Comparison of ENCODE assay signal across 9 cellular contexts in genomic region chr2:113977660-113978523, GRCh38.
DNase-seq lines count a peak whose midpoint lies in the region; ATAC-seq and TF ChIP-seq lines count a peak whose summit lies in the region.
"Had no signal": no experiment of that assay in that cellular context is flagged by ENCODE, and none has a peak within 500 bp of the region (broad histone marks: within the 10 kb centered on the region; RNA-seq: fewer than 3 reads in every experiment).

No MANE protein-coding gene starts in this region.

- H3K27ac Mint-ChIP-seq in stimulated activated naive CD8-positive, alpha-beta T cell treated with anti-CD3 and anti-CD28 coated beads, Interleukin-15, Interleukin-2, amounts not matched to agents 100 ng/mL and 50 ng/mL, for 24 hours, result peak overlapping the region; percentile 41
- H3K27ac Mint-ChIP-seq: activated naive CD8-positive, alpha-beta T cell had no signal

- H3K27me3 ChIP-seq in smooth muscle cell (ENCODE audit: low read depth), result no peaks in the 10 kb centered on the region

- H3K9me3 ChIP-seq in smooth muscle cell (replicated peaks; ENCODE audit: low read depth), result no peaks in the 10 kb centered on the region

- no peak for DNase-seq in stimulated activated naive CD8-positive, alpha-beta T cell treated with anti-CD3 and anti-CD28 coated beads, Interleukin-15, Interleukin-2, amounts not matched to agents 100 U/mL and 50 U/mL, for 24 hours
- peak; percentile 63 for DNase-seq in RWPE1 (ENCODE audit: low spot score)
- DNase-seq in foreskin melanocyte, result peak; percentile 82
- no peak for DNase-seq in smooth muscle cell (lab: John Stamatoyannopoulos, UW; ENCODE audit: unreplicated experiment)
- no peak for DNase-seq in cerebellar nuclear complex (lab: John Stamatoyannopoulos, UW)
- DNase-seq in C1 segment of cervical spinal cord (lab: John Stamatoyannopoulos, UW), result no peak

- H3K27me3 Mint-ChIP-seq in stimulated activated naive CD8-positive, alpha-beta T cell treated with anti-CD3 and anti-CD28 coated beads, Interleukin-15, Interleukin-2, amounts not matched to agents 100 ng/mL and 50 ng/mL, for 24 hours, result no peaks in the 10 kb centered on the region
- H3K27me3 Mint-ChIP-seq: activated naive CD8-positive, alpha-beta T cell had no signal

- H3F3A ChIP-seq in smooth muscle cell (ENCODE audit: low read depth), result peaks cover 7% of the 10 kb centered on the region

- H3K4me3 ChIP-seq in smooth muscle cell, result no peak overlapping the region

- no peak for ATAC-seq in stimulated activated naive CD8-positive, alpha-beta T cell treated with anti-CD3 and anti-CD28 coated beads, Interleukin-15, Interleukin-2, amounts not matched to agents 100 U/mL and 50 U/mL, for 24 hours
- ATAC-seq in HG03520 (IDR thresholded peaks at IDR 0.05; ENCODE audit: unreplicated experiment), result no peak

- H4K20me1 ChIP-seq in smooth muscle cell (ENCODE audit: low read depth), result no peaks in the 10 kb centered on the region

- no peak overlapping the region for H2AFZ ChIP-seq in smooth muscle cell (ENCODE audit: low read depth)

- no peak overlapping the region for H3K4me2 ChIP-seq in smooth muscle cell

- no peaks in the 10 kb centered on the region for H3K36me3 ChIP-seq in smooth muscle cell (ENCODE audit: low read depth)

- no peaks in the 10 kb centered on the region for H3K9me3 Mint-ChIP-seq in stimulated activated naive CD8-positive, alpha-beta T cell treated with anti-CD3 and anti-CD28 coated beads, Interleukin-15, Interleukin-2, amounts not matched to agents 100 ng/mL and 50 ng/mL, for 24 hours

- no peaks in the 10 kb centered on the region for H3K4me1 ChIP-seq in smooth muscle cell (ENCODE audit: low read depth)

- H3K4me3 Mint-ChIP-seq in stimulated activated naive CD8-positive, alpha-beta T cell treated with anti-CD3 and anti-CD28 coated beads, Interleukin-15, Interleukin-2, amounts not matched to agents 100 ng/mL and 50 ng/mL, for 24 hours, result no peak overlapping the region
- H3K4me3 Mint-ChIP-seq: activated naive CD8-positive, alpha-beta T cell had no signal

- POLR2A ChIA-PET in RWPE1 (lab: Yijun Ruan, JAX; ENCODE audit: low non-redundant PET), result no interaction called here

- TF ChIP-seq CTCF in RWPE1 (conservative IDR thresholded peaks at IDR 0.05; ENCODE audit: low read depth), result no peak; the same call in 1 of the 2 replicates
- TF ChIP-seq CTCF in smooth muscle cell (IDR thresholded peaks at IDR 0.05; ENCODE audit: borderline replicate concordance, insufficient read depth, poor library complexity, severe bottlenecking), result peak; percentile 35

- no peaks in the 10 kb centered on the region for H3K79me2 ChIP-seq in smooth muscle cell (ENCODE audit: low read depth)

- no peak overlapping the region for H3K27ac ChIP-seq in RWPE1
- peak overlapping the region; percentile 61 for H3K27ac ChIP-seq in smooth muscle cell (ENCODE audit: low read depth)

- no peak overlapping the region for H3K9ac ChIP-seq in smooth muscle cell (ENCODE audit: low read depth)

- WGBS in smooth muscle cell (ENCODE audit: low lambda C conversion rate), result 54% methylated on average over 16 of the region's 16 CpGs

- peaks cover 13% of the 10 kb centered on the region for H3K4me1 Mint-ChIP-seq in stimulated activated naive CD8-positive, alpha-beta T cell treated with anti-CD3 and anti-CD28 coated beads, Interleukin-15, Interleukin-2, amounts not matched to agents 100 ng/mL and 50 ng/mL, for 24 hours (ENCODE audit: low read depth)

- CTCF ChIA-PET in RWPE1 (lab: Yijun Ruan, JAX), result interaction anchor here (0.6 to 2.9 kb wide), 8 partner anchors 10 to 1946 kb away, joined by 3 to 19 read pairs (median 4); no protein-coding TSS in a partner anchor

- H3K36me3 Mint-ChIP-seq in stimulated activated naive CD8-positive, alpha-beta T cell treated with anti-CD3 and anti-CD28 coated beads, Interleukin-15, Interleukin-2, amounts not matched to agents 100 ng/mL and 50 ng/mL, for 24 hours (ENCODE audit: low read depth), result peaks cover 23% of the 10 kb centered on the region

Comparison
In these comparisons a context has a peak if more than half of its experiments do, and no peak if none do; other contexts are left out.
1. DNase-seq: peak in RWPE1 (single experiment) and foreskin melanocyte (single experiment); none in stimulated activated naive CD8-positive, alpha-beta T cell treated with anti-CD3 and anti-CD28 coated beads, Interleukin-15, Interleukin-2, amounts not matched to agents 100 U/mL and 50 U/mL, for 24 hours (single experiment), smooth muscle cell (single experiment), cerebellar nuclear complex (0 of 2) and C1 segment of cervical spinal cord (0 of 14).